ENCODE assay signal across 9 cellular contexts in genomic region chr19:6531956-6532243, GRCh38. TPM values are rescaled to one million over a fixed set of nuclear protein-coding genes. Genes with fewer than 3 reads are reported as not detected.
A peak's percentile ranks its signal among the peaks of the same experiment; 100 is the strongest.
DNase-seq lines count a peak whose midpoint lies in the region; ATAC-seq and TF ChIP-seq lines count a peak whose summit lies in the region.
"Had no signal": no experiment of that assay in that cellular context is flagged by ENCODE, and none has a peak within 500 bp of the region (broad histone marks: within the 10 kb centered on the region; RNA-seq: fewer than 3 reads in every experiment).

No MANE protein-coding gene starts in this region.

- H2AFZ ChIP-seq in SK-N-SH (ENCODE audit: low read depth) (no peak overlapping the region), PC-9 (no peak overlapping the region)

- H3K36me3 ChIP-seq in SK-N-SH (replicated peaks in 1 of 2; ENCODE audit: control insufficient read depth in 1 of 2, insufficient read depth in 2 of 2, low read length in 1 of 2): peaks cover 0 to 3% of the 10 kb centered on the region in 2 experiments
- no peaks in the 10 kb centered on the region for H3K36me3 ChIP-seq in PC-9 (ENCODE audit: low read depth)
- no peaks in the 10 kb centered on the region for H3K36me3 ChIP-seq in esophagus (ENCODE audit: control insufficient read depth in 2 of 2, insufficient read depth in 2 of 2, low read length in 1 of 2)
- H3K36me3 ChIP-seq in skeletal muscle satellite cell (ENCODE audit: insufficient read depth, low read length): no peaks in the 10 kb centered on the region

- WGBS in SK-N-SH (ENCODE audit: low lambda C conversion rate): 35% methylated on average over 5 of the region's 5 CpGs
- WGBS in esophagus, 2 donors: 44 to 50% methylated on average over 5 of the region's 5 CpGs

- peaks cover 15% of the 10 kb centered on the region; the same call in 1 of the 2 replicates for H3K27me3 ChIP-seq in SK-N-SH (ENCODE audit: insufficient read depth)
- H3K27me3 ChIP-seq in PC-9 (ENCODE audit: insufficient read depth, low read depth): no peaks in the 10 kb centered on the region
- H3K27me3 ChIP-seq in esophagus (ENCODE audit: control insufficient read depth in 1 of 2, insufficient read depth in 2 of 2, low read length in 2 of 2): peaks cover 0 to 4% of the 10 kb centered on the region in 2 donors
- peaks cover 14% of the 10 kb centered on the region for H3K27me3 ChIP-seq in skeletal muscle satellite cell (ENCODE audit: control insufficient read depth, insufficient read depth, low read length)

- H3K27ac ChIP-seq in SK-N-SH (ENCODE audit: low read depth in 2 of 2, low read length in 1 of 2) (no peak overlapping the region), PC-9 (no peak overlapping the region), esophagus (ENCODE audit: low read depth in 2 of 2, low read length in 1 of 2) (no peak overlapping the region)

- TF ChIP-seq EP300 in SK-N-SH (IDR thresholded peaks at IDR 0.05; ENCODE audit: borderline replicate concordance in 1 of 2, low read depth in 1 of 2, low read length in 1 of 2): no peak

- no peaks in the 10 kb centered on the region for H3K9me2 ChIP-seq in SK-N-SH
- no peaks in the 10 kb centered on the region for H3K9me2 ChIP-seq in PC-9 (ENCODE audit: insufficient read depth)

- DNase-seq in SK-N-SH (no peak), PC-9 (no peak), OCI-M2 (lab: John Stamatoyannopoulos, UW; ENCODE audit: unreplicated experiment) (no peak)
- DNase-seq: NCI-H187 treated with DMSO at 0.1 percent for 48 hours had no signal

- H3F3A ChIP-seq in SK-N-SH (replicated peaks; ENCODE audit: insufficient read depth) (peaks cover 11% of the 10 kb centered on the region), PC-9 (ENCODE audit: insufficient read depth, low read depth) (peaks cover under 1% of the 10 kb centered on the region)

- H3K9me3 ChIP-seq in SK-N-SH (no peaks in the 10 kb centered on the region), PC-9 (ENCODE audit: insufficient read depth, low read depth) (no peaks in the 10 kb centered on the region), esophagus (ENCODE audit: control insufficient read depth in 2 of 2, insufficient read depth in 1 of 2, low read depth in 1 of 2, low read length in 1 of 2) (no peaks in the 10 kb centered on the region), skeletal muscle satellite cell (replicated peaks; ENCODE audit: low read length) (no peaks in the 10 kb centered on the region)

- H3K79me2 ChIP-seq in SK-N-SH (ENCODE audit: insufficient read depth) (peaks cover 14% of the 10 kb centered on the region), PC-9 (ENCODE audit: low read depth) (peaks cover 15% of the 10 kb centered on the region)

- H4K20me1 ChIP-seq in SK-N-SH (ENCODE audit: insufficient read depth) (no peaks in the 10 kb centered on the region), PC-9 (ENCODE audit: insufficient read depth) (no peaks in the 10 kb centered on the region)

- no peaks in the 10 kb centered on the region; a peak in 1 of 4 replicates for H3K4me1 ChIP-seq in SK-N-SH (ENCODE audit: control insufficient read depth in 1 of 2, insufficient read depth in 2 of 2, low read depth in 1 of 2, low read length in 1 of 2)
- peaks cover 5% of the 10 kb centered on the region; the same call in 1 of the 2 replicates for H3K4me1 ChIP-seq in PC-9 (replicated peaks; ENCODE audit: insufficient read depth)
- peaks cover 3 to 9% of the 10 kb centered on the region in 2 donors for H3K4me1 ChIP-seq in esophagus (ENCODE audit: control insufficient read depth in 2 of 2, insufficient read depth in 2 of 2, low read length in 1 of 2)
- peaks cover 15% of the 10 kb centered on the region for H3K4me1 ChIP-seq in skeletal muscle satellite cell (ENCODE audit: control insufficient read depth, insufficient read depth, low read length)

- POLR2A ChIA-PET in SK-N-SH (lab: Yijun Ruan, JAX) (no interaction called here), PC-9 (lab: Charles Lee; ENCODE audit: unreplicated experiment) (no interaction called here)

- H3K9ac ChIP-seq in SK-N-SH: peak overlapping the region; percentile 89; the same call in 1 of the 2 replicates
- H3K9ac ChIP-seq in skeletal muscle satellite cell (ENCODE audit: low read depth, low read length): no peak overlapping the region

- TF ChIP-seq RAD21 in SK-N-SH (IDR thresholded peaks at IDR 0.05; ENCODE audit: low read length): no peak

- H3K4me3 ChIP-seq in SK-N-SH (ENCODE audit: low read depth in 2 of 2, low read length in 1 of 2) (peak overlapping the region; percentile 41 to 69; a peak in 2 of 4 replicates), PC-9 (peak overlapping the region; percentile 90; the same call in 1 of the 2 replicates), esophagus (ENCODE audit: low read depth in 1 of 2, low read length in 2 of 2) (peak overlapping the region; percentile 60 to 62), skeletal muscle satellite cell (ENCODE audit: low read length) (no peak overlapping the region)

- H3K4me2 ChIP-seq in SK-N-SH (peak overlapping the region; percentile 100), PC-9 (peak overlapping the region; percentile 85), skeletal muscle satellite cell (ENCODE audit: low read length) (peak overlapping the region; percentile 91)

- CTCF ChIA-PET in SK-N-SH (lab: Yijun Ruan, JAX): interaction anchor here (1.1 kb wide), 1 partner anchor 9 kb away, joined by 4 read pairs; no protein-coding TSS in a partner anchor
- CTCF ChIA-PET in PC-9 (lab: Charles Lee): no interaction called here

- intact Hi-C loops in PC-9 (cut with micrococcal nuclease; ENCODE audit: unreplicated experiment): no loop called here

- no TSS peak for BruUV-seq in PC-9 (replicated peaks; lab: Mats Ljungman, UMichigan)

- ATAC-seq in SK-N-SH treated with all-trans-retinoic acid at 6 μM for 48 hours (no peak), HG03095 (IDR thresholded peaks at IDR 0.05; ENCODE audit: unreplicated experiment) (no peak), GM21737 (IDR thresholded peaks at IDR 0.05; ENCODE audit: unreplicated experiment) (no peak)

- TF ChIP-seq CTCF in SK-N-SH (IDR thresholded peaks at IDR 0.05): no peak
- TF ChIP-seq CTCF in PC-9 (conservative IDR thresholded peaks at IDR 0.05): no peak

TF ChIP-seq in SK-N-SH, 30 proteins besides CTCF, POLR2A, EP300 and RAD21 (continues in another document):
- TF ChIP-seq FOXJ3 (CRISPR knock-in tag; IDR thresholded peaks at IDR 0.05) (no peak), GATA2 (CRISPR knock-in tag; IDR thresholded peaks at IDR 0.05) (no peak), MEF2A (IDR thresholded peaks at IDR 0.05; ENCODE audit: borderline replicate concordance, low read depth) (no peak), NFIC (IDR thresholded peaks at IDR 0.05; ENCODE audit: borderline replicate concordance) (no peak)

TF ChIP-seq in SK-N-SH treated with all-trans-retinoic acid at 6 μM for 48 hours, 23 proteins besides CTCF, POLR2A, EP300 and RAD21:
- TF ChIP-seq ISL1 (CRISPR knock-in tag; IDR thresholded peaks at IDR 0.05) (no peak), CREB5 (CRISPR knock-in tag; IDR thresholded peaks at IDR 0.05; ENCODE audit: low read depth) (no peak), TCF4 (CRISPR knock-in tag; IDR thresholded peaks at IDR 0.05; ENCODE audit: borderline replicate concordance) (no peak)

RNA-seq across cellular contexts. Expression of gene TNFSF9, which starts 1.1 kb away (rescaled TPM):
- polyA plus RNA-seq in SK-N-SH (2012; rRNA removed) (9.9 and 10.7 TPM in 2 replicates), esophagus (1 to 10 TPM; 4.8 to 8.2 TPM)
- 7.1 and 7.4 TPM in 2 replicates for polyA plus RNA-seq in SK-N-SH (2012; cell fraction: cytosol; rRNA removed)
- polyA plus RNA-seq in SK-N-SH (2012; cell fraction: nucleus; rRNA removed): 6.4 and 7.8 TPM in 2 replicates
- 8.4 and 11.2 TPM in 2 replicates for total RNA-seq in PC-9 (2021)
- 0.87 and 1.0 TPM in 2 replicates for total RNA-seq in skeletal muscle satellite cell (2012; rRNA removed)

RNA-seq across cellular contexts. Expression of gene TUBB4A, which starts 29.8 kb away (rescaled TPM):
- 2.3 and 4.5 TPM in 2 replicates for polyA plus RNA-seq in SK-N-SH (2012; rRNA removed)
- 2.3 and 3.9 TPM in 2 replicates for polyA plus RNA-seq in SK-N-SH (2012; cell fraction: cytosol; rRNA removed)
- 2.4 and 3.2 TPM in 2 replicates for polyA plus RNA-seq in SK-N-SH (2012; cell fraction: nucleus; rRNA removed)
- not detected in 2 replicates for total RNA-seq in PC-9 (2021)
- under 1 TPM; 0.06 to 0.16 TPM for polyA plus RNA-seq in esophagus
- total RNA-seq in skeletal muscle satellite cell (2012; rRNA removed): not detected in 2 replicates

RNA-seq across cellular contexts. Expression of gene DENND1C, which starts 50.3 kb away (rescaled TPM):
- polyA plus RNA-seq in SK-N-SH (2012; rRNA removed) (0.05 and 0.11 TPM in 2 replicates), esophagus (1 to 10 TPM; 1.8 to 3.9 TPM)
- 0.03 and 0.04 TPM in 2 replicates for polyA plus RNA-seq in SK-N-SH (2012; cell fraction: cytosol; rRNA removed)
- polyA plus RNA-seq in SK-N-SH (2012; cell fraction: nucleus; rRNA removed): 0.08 and 0.12 TPM in 2 replicates
- not detected in 2 replicates for total RNA-seq in PC-9 (2021)
- total RNA-seq in skeletal muscle satellite cell (2012; rRNA removed): 0.22 TPM in 1 of 2 replicates, not detected in the other

RNA-seq across cellular contexts. Expression of gene CD70, which starts 59.0 kb away (rescaled TPM):
- polyA plus RNA-seq in SK-N-SH (2012; rRNA removed) (117 and 142 TPM in 2 replicates), esophagus (under 1 TPM; 0.20 to 0.26 TPM)
- polyA plus RNA-seq in SK-N-SH (2012; cell fraction: cytosol; rRNA removed): 74.9 and 90.7 TPM in 2 replicates
- polyA plus RNA-seq in SK-N-SH (2012; cell fraction: nucleus; rRNA removed): 59.8 and 68.2 TPM in 2 replicates
- total RNA-seq in PC-9 (2021): not detected in 2 replicates
- 4.8 and 6.8 TPM in 2 replicates for total RNA-seq in skeletal muscle satellite cell (2012; rRNA removed)
